ENCODE assay signal across 21 cellular contexts in the genomic region with DNA sequence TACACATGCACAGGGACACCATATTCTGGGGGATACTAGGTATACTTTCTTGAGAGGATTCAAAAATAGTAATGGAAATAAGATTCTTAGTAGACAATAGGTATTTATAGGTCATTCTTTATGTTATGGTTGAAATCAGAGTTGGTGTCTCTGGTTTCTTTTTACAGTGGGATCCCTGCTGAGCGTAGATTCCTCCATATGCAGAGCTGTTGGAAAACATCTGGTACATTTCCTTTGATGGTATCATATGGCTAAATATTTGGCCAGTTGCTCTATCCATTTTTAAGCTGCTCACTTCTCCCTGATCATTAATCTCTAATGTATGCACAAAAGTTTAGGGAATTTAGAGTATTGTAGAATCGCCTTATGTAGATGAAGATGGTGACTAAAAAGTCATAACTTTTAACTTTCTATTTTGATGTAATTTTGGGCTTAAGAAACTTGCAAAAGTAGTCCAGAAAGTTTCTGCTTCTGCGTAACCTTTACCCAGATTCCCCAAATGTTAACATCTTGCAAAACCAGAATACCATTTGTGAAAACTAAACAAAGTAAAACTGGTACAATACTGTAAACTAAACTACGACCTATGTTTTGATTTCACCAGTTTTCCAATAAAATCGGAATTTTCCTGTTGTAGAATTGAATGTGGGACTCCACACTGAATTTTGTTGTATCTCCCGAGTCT. TPM values are rescaled to one million over a fixed set of nuclear protein-coding genes. Genes with fewer than 3 reads are reported as not detected.
DNase-seq lines count a peak whose midpoint lies in the region; ATAC-seq, FAIRE-seq and TF ChIP-seq lines count a peak whose summit lies in the region.
"Had no signal": no experiment of that assay in that cellular context is flagged by ENCODE, and none has a peak within 500 bp of the region (broad histone marks: within the 10 kb centered on the region; RNA-seq: fewer than 3 reads in every experiment).

No MANE protein-coding gene starts in this region.

- TF ChIP-seq POLR2A in H1 (IDR thresholded peaks at IDR 0.05; ENCODE audit: control extremely low read depth in 1 of 2, low read depth in 2 of 2, low read length in 2 of 2): no peak
- no peak for TF ChIP-seq POLR2A in breast epithelium (IDR thresholded peaks at IDR 0.05)

- peak overlapping the region; percentile 8; the same call in 1 of the 2 replicates for H2BK20ac ChIP-seq in H1 (ENCODE audit: low read length)

- H3K36me3 ChIP-seq in H1 (ENCODE audit: control insufficient read depth in 2 of 4, insufficient read depth in 4 of 4, low read length in 3 of 4) (no peaks in the 10 kb centered on the region), breast epithelium (no peaks in the 10 kb centered on the region)
- H3K36me3 ChIP-seq: BE2C, MG63 had no signal

- CTCF ChIA-PET in H1 (lab: Charles Lee; ENCODE audit: partially characterized antibody): interaction anchor here (0.8 to 1.5 kb wide), 4 partner anchors 100 to 214 kb away, joined by 3 read pairs; no protein-coding TSS in a partner anchor

- peaks cover 51% of the 10 kb centered on the region for H3K4me1 Mint-ChIP-seq in neural crest cell

- FAIRE-seq in H1 (lab: Jason Lieb, UNC): no peak
- FAIRE-seq: A204.1 had no signal

- no peak overlapping the region for H2BK5ac ChIP-seq in H1 (ENCODE audit: low read depth, low read length)

- H3K23me2 ChIP-seq in H1 (ENCODE audit: low read depth, low read length): no peaks in the 10 kb centered on the region

- H3K18ac ChIP-seq in H1 (ENCODE audit: extremely low read depth, low read length): no peak overlapping the region; the same call in 1 of the 2 replicates

- H3K27ac ChIP-seq in H1 (ENCODE audit: low read depth, low read length) (no peak overlapping the region), breast epithelium (peak overlapping the region in 1 of 2 donors; percentile 54)
- H3K27ac ChIP-seq: HL-60 had no signal

- no peak for TF ChIP-seq RAD21 in H1 (IDR thresholded peaks at IDR 0.05 in 1 of 2, conservative IDR thresholded peaks at IDR 0.05 in 1 of 2; ENCODE audit: low read depth in 2 of 2, low read length in 2 of 2)

- H2BK12ac ChIP-seq in H1 (ENCODE audit: low read depth, low read length): peak overlapping the region; percentile 53; the same call in 1 of the 2 replicates

- no peak for TF ChIP-seq CTCF in H1 (IDR thresholded peaks at IDR 0.05; ENCODE audit: control extremely low read depth in 1 of 3, insufficient read depth in 1 of 3, low read depth in 1 of 3, low read length in 3 of 3)
- no peak for TF ChIP-seq CTCF in neural crest cell (conservative IDR thresholded peaks at IDR 0.05)
- no peak for TF ChIP-seq CTCF in breast epithelium (IDR thresholded peaks at IDR 0.05)

- no peak overlapping the region for H3K27ac Mint-ChIP-seq in neural crest cell (ENCODE audit: unreplicated experiment)

- H3K23ac ChIP-seq in H1 (ENCODE audit: insufficient read length): no peak overlapping the region

- H2AFZ ChIP-seq in H1 (ENCODE audit: low read length): no peak overlapping the region

- H3K56ac ChIP-seq in H1 (replicated peaks; ENCODE audit: insufficient read length, low read depth, low read length): no peak overlapping the region

- no peaks in the 10 kb centered on the region; a peak in 1 of 4 replicates for H3K79me2 ChIP-seq in H1 (ENCODE audit: control insufficient read depth in 1 of 2, insufficient read depth in 2 of 2, low read length in 2 of 2)

- H3K4ac ChIP-seq in H1 (replicated peaks; ENCODE audit: insufficient read length, low read depth, low read length): no peak overlapping the region

- WGBS in H1 (ENCODE audit: extremely low coverage in 1 of 2, insufficient coverage in 1 of 2, insufficient read length in 1 of 2, insufficient replicate concordance in 2 of 2, low coverage in 1 of 2, low lambda C conversion rate in 2 of 2, missing lambda C conversion rate in 1 of 2), 2 experiments: 85% methylated on average over 6 of the region's 6 CpGs; no CpG with 5 or more reads in 1 of the 2 experiments

- no peak overlapping the region for H4K5ac ChIP-seq in H1 (ENCODE audit: insufficient read length, low read depth, low read length)

- no peak overlapping the region for H4K91ac ChIP-seq in H1 (replicated peaks; ENCODE audit: insufficient read length, low read length)

- H3K9me3 ChIP-seq in H1 (ENCODE audit: insufficient read depth in 2 of 2, low read depth in 1 of 2, low read length in 1 of 2): no peaks in the 10 kb centered on the region
- H3K9me3 ChIP-seq in breast epithelium: no peaks in the 10 kb centered on the region
- H3K9me3 ChIP-seq: BE2C, MG63 had no signal

- ATAC-seq in HG03280 (IDR thresholded peaks at IDR 0.05; ENCODE audit: unreplicated experiment): no peak

- DNase-seq in DMS 273 (lab: John Stamatoyannopoulos, UW; ENCODE audit: unreplicated experiment) (peak; percentile 83), NCI-H524 treated with DMSO at 0.1 percent for 48 hours (lab: John Stamatoyannopoulos, UW) (peak; percentile 73), H1 (ENCODE audit: low read depth in 1 of 2, low spot score in 2 of 2) (no peak), neural crest cell (ENCODE audit: low read depth, low spot score) (no peak), breast epithelium (ENCODE audit: low spot score in 2 of 2) (no peak), NCI-H146 treated with DMSO at 0.1 percent for 48 hours (lab: John Stamatoyannopoulos, UW; ENCODE audit: unreplicated experiment) (no peak)
- DNase-seq in activated CD4-positive, alpha-beta T cell treated with anti-CD3 and anti-CD28 coated beads for 1 hour: no peak
- DNase-seq: activated CD8-positive, alpha-beta memory T cell treated with anti-CD3 and anti-CD28 coated beads, Interleukin-2, amount 50 U/mL, for 48 hours; activated effector memory CD4-positive, alpha-beta T cell treated with anti-CD3 and anti-CD28 coated beads, Interleukin-2, amount 50 U/mL, for 16 hours; BE2C; central memory CD4-positive, alpha-beta T cell; effector CD8-positive, alpha-beta T cell; head of caudate nucleus; MG63; NCI-H1417 treated with DMSO at 0.1 percent for 48 hours; Right ventricle myocardium superior; T-helper 1 cell had no signal

- H3K4me1 ChIP-seq in H1 (replicated peaks in 1 of 4; ENCODE audit: control insufficient read depth in 3 of 4, insufficient read depth in 4 of 4, low read length in 3 of 4) (peaks cover 0 to 14% (median 8%) of the 10 kb centered on the region in 4 experiments; a peak in 4 of 7 replicates), breast epithelium (no peaks in the 10 kb centered on the region)
- H3K4me1 ChIP-seq: BE2C had no signal

- H3K27me3 Mint-ChIP-seq in neural crest cell (ENCODE audit: low read depth): no peaks in the 10 kb centered on the region

- intact Hi-C loops in breast epithelium (cut with DNase I; ENCODE audit: low total_unique reads): no loop called here

- no peaks in the 10 kb centered on the region for H3K9me3 Mint-ChIP-seq in neural crest cell

- H2AK5ac ChIP-seq in H1 (ENCODE audit: low read depth, low read length): no peak overlapping the region

- no peak overlapping the region for H2BK15ac ChIP-seq in H1 (ENCODE audit: low read length)

- no peak overlapping the region for H3K14ac ChIP-seq in H1 (ENCODE audit: insufficient read length)

- POLR2A ChIA-PET in H1 (lab: Charles Lee; ENCODE audit: partially characterized antibody): interaction anchor here (1.0 to 2.5 kb wide), 2 partner anchors 9 to 17 kb away, joined by 3 to 9 read pairs; no protein-coding TSS in a partner anchor

- peak overlapping the region in 1 of 2 experiments; percentile 18; a peak in 1 of 4 replicates for H3K4me2 ChIP-seq in H1 (ENCODE audit: insufficient read depth in 1 of 2, low read depth in 2 of 2, low read length in 2 of 2)

- no peak for TF ChIP-seq EP300 in H1 (IDR thresholded peaks at IDR 0.05; ENCODE audit: borderline replicate concordance in 1 of 2, low read depth in 2 of 2, low read length in 2 of 2)

- no peak overlapping the region for H3K9ac ChIP-seq in H1 (replicated peaks in 1 of 4; ENCODE audit: extremely low read depth in 1 of 4, low read depth in 3 of 4, low read length in 3 of 4)

- no peaks in the 10 kb centered on the region for H3K36me3 Mint-ChIP-seq in neural crest cell (ENCODE audit: low read depth)

- H3K4me3 ChIP-seq in H1 (ENCODE audit: extremely low read depth in 1 of 4, insufficient read depth in 2 of 4, low read depth in 3 of 4, low read length in 4 of 4): no peak overlapping the region
- H3K4me3 ChIP-seq in breast epithelium: no peak overlapping the region
- H3K4me3 ChIP-seq: MG63 had no signal

- H4K8ac ChIP-seq in H1 (ENCODE audit: extremely low read depth, insufficient read depth, low read length): no peak overlapping the region

- no peaks in the 10 kb centered on the region for H4K20me1 ChIP-seq in H1 (replicated peaks in 1 of 2; ENCODE audit: control insufficient read depth in 1 of 2, insufficient read depth in 2 of 2, low read length in 2 of 2)

- H3K4me3 Mint-ChIP-seq in neural crest cell: peak overlapping the region; percentile 7

- H3K79me1 ChIP-seq in H1 (ENCODE audit: low read depth, low read length): no peaks in the 10 kb centered on the region

- H3K27me3 ChIP-seq in H1 (replicated peaks in 1 of 4; ENCODE audit: control insufficient read depth in 3 of 4, extremely low read depth in 1 of 4, insufficient read depth in 3 of 4, low read length in 3 of 4) (no peaks in the 10 kb centered on the region), breast epithelium (no peaks in the 10 kb centered on the region)
- H3K27me3 ChIP-seq: BE2C, MG63 had no signal

- H2BK120ac ChIP-seq in H1 (replicated peaks; ENCODE audit: low read depth, low read length): no peak overlapping the region

TF ChIP-seq in H1, 55 proteins besides CTCF, POLR2A, EP300 and RAD21:
- no peak for TF ChIP-seq FOSL1 (IDR thresholded peaks at IDR 0.05; ENCODE audit: insufficient read depth, low read depth, low read length)
- TF ChIP-seq JUN (IDR thresholded peaks at IDR 0.05; ENCODE audit: low read depth, low read length): no peak
- no peak for TF ChIP-seq CHD1 (IDR thresholded peaks at IDR 0.05; ENCODE audit: low read depth, low read length)
- 0 out of 2 replicates have a peak, but pooled peaks have one; percentile 39 for TF ChIP-seq TCF12 (IDR thresholded peaks at IDR 0.05; ENCODE audit: low read depth, low read length)
- no peak for TF ChIP-seq EGR1 (IDR thresholded peaks at IDR 0.05; ENCODE audit: borderline replicate concordance, low read depth, low read length)
- no peak for TF ChIP-seq CBX8 (IDR thresholded peaks at IDR 0.05; ENCODE audit: borderline replicate concordance, low read depth, low read length)
- TF ChIP-seq PHF8 (conservative IDR thresholded peaks at IDR 0.05; ENCODE audit: low read depth, low read length): no peak

RNA-seq across cellular contexts. Expression of gene ARHGAP28, which starts 5.4 kb away (rescaled TPM):
- total RNA-seq in H1 (2021; fragmentation: NEBNext Ultra II Directional; extraction: Animal tissue kit (Norgen Biotek cat#: 25700)): 14.4 and 15.4 TPM in 2 replicates
- 2.0 and 2.9 TPM in 2 replicates for polyA plus RNA-seq in H1 (2011; rRNA removed)
- polyA plus RNA-seq in H1 (2011; cell fraction: cytosol; rRNA removed): 3.4 TPM
- 3.2 TPM for polyA plus RNA-seq in H1 (2011; cell fraction: nucleus; rRNA removed)
- 4.0 to 6.4 TPM (median 5.9 TPM) in 4 replicates for polyA plus RNA-seq in H1 (2012, experiment 1 of 2)
- 0.43 TPM for polyA plus RNA-seq in H1 (2012, experiment 2 of 2)
- 8.3 TPM for polyA plus RNA-seq in H1 (2013, experiment 1 of 2)
- polyA plus RNA-seq in H1 (2013, experiment 2 of 2): 8.3 TPM
- 8.6 and 21.0 TPM in 2 replicates for polyA minus RNA-seq in H1 (2011; rRNA and poly(A)+ RNA removed)
- polyA minus RNA-seq in H1 (2011; cell fraction: cytosol; rRNA and poly(A)+ RNA removed): 9.2 TPM
- polyA minus RNA-seq in H1 (2011; cell fraction: nucleus; rRNA and poly(A)+ RNA removed): 16.6 TPM
- total RNA-seq in neural crest cell (20.2 and 22.5 TPM in 2 replicates), breast epithelium (10 to 100 TPM in 2 of 3 donors, 1 to 10 TPM in 1; 7.3 to 13.0 (median 10.8) TPM)
- total RNA-seq: OCI-LY7 had no signal

Comparison
In these comparisons a context has a peak if more than half of its experiments do, and no peak if none do; other contexts are left out.
1. DNase-seq: peak in DMS 273 (single experiment) and NCI-H524 treated with DMSO at 0.1 percent for 48 hours (single experiment); none in H1 (0 of 2), neural crest cell (single experiment), activated CD4-positive, alpha-beta T cell treated with anti-CD3 and anti-CD28 coated beads for 1 hour (single experiment), breast epithelium (0 of 2) and NCI-H146 treated with DMSO at 0.1 percent for 48 hours (single experiment).